16 cellular contexts compared by ENCODE assay signal in genomic region chr2:154836622-154837021, GRCh38.
"Had no signal": no experiment of that assay in that cellular context is flagged by ENCODE, and none has a peak within 500 bp of the region (broad histone marks: within the 10 kb centered on the region; RNA-seq: fewer than 3 reads in every experiment).

No MANE protein-coding gene starts in this region.

- H3K9me3 ChIP-seq: tibial artery, vagina had no signal

- FAIRE-seq: astrocyte, endothelial cell of umbilical vein had no signal

- H3K4me3 ChIP-seq: cardiac muscle cell, left ventricle myocardium inferior, smooth muscle cell, tibial artery, vagina had no signal

- H3K36me3 ChIP-seq: cardiac muscle cell, left ventricle myocardium inferior, tibial artery, vagina, WERI-Rb-1 had no signal

- H3K27ac ChIP-seq: cardiac muscle cell, foreskin keratinocyte, left ventricle myocardium inferior, tibial artery, vagina, WERI-Rb-1 had no signal

- H3K4me1 ChIP-seq: foreskin keratinocyte, left ventricle myocardium inferior, vagina had no signal

- DNase-seq: activated CD4-positive, alpha-beta T cell treated with anti-CD3 and anti-CD28 coated beads for 4 hours; activated CD8-positive, alpha-beta T cell treated with anti-CD3 and anti-CD28 coated beads for 36 hours; activated naive CD4-positive, alpha-beta T cell treated with Interleukin-2 at 50 U/mL for 16 hours; foreskin keratinocyte; head of caudate nucleus; islet precursor cell; left ventricle myocardium inferior; mesendoderm; T1000; tibial artery; WERI-Rb-1 had no signal

- H3K27me3 ChIP-seq: cardiac muscle cell, foreskin keratinocyte, tibial artery, vagina had no signal
